Comparison of ENCODE assay signal across 8 cellular contexts in genomic region chr16:67719778-67720144, GRCh38. TPM values are rescaled to one million over a fixed set of nuclear protein-coding genes. Genes with fewer than 3 reads are reported as not detected.
DNase-seq lines count a peak whose midpoint lies in the region; ATAC-seq and TF ChIP-seq lines count a peak whose summit lies in the region.

No MANE protein-coding gene starts in this region.

- H3K27me3 ChIP-seq in gastrocnemius medialis = no peaks in the 10 kb centered on the region

- ATAC-seq in HG03097 (IDR thresholded peaks at IDR 0.05; ENCODE audit: low FRiP score, unreplicated experiment) (peak; percentile 9), gastrocnemius medialis (peak; percentile 85 to 92)

- peak; percentile 5 to 35 for DNase-seq in NOMO-1 (lab: John Stamatoyannopoulos, UW; ENCODE audit: unreplicated experiment in 2 of 2)
- DNase-seq in NOMO-1 treated with dmso at 0.1 percent for 144 hours (lab: John Stamatoyannopoulos, UW; ENCODE audit: unreplicated experiment) = no peak
- peak; percentile 15 for DNase-seq in SK-N-DZ (ENCODE audit: low spot score)
- peak in 52 of 61 donors; percentile 5 to 84 (median 34) for DNase-seq in caudate nucleus (lab: John Stamatoyannopoulos, UW)
- peak; percentile 46 for DNase-seq in iPS-NIHi11 (ENCODE audit: low spot score)
- DNase-seq in gastrocnemius medialis = peak; percentile 59 to 62
- no peak for DNase-seq in NAMALWA (ENCODE audit: low spot score)

- TF ChIP-seq CTCF in gastrocnemius medialis (IDR thresholded peaks at IDR 0.05 in 4 of 5, conservative IDR thresholded peaks at IDR 0.05 in 1 of 5) = no peak

- peak overlapping the region; percentile 94 for H3K27ac ChIP-seq in caudate nucleus (ENCODE audit: low read depth, low read length)
- peak overlapping the region; percentile 90 to 97 (median 93) for H3K27ac ChIP-seq in gastrocnemius medialis

- peaks cover 16 to 28% of the 10 kb centered on the region in 2 donors for H3K4me1 ChIP-seq in gastrocnemius medialis

- intact Hi-C loops in gastrocnemius medialis (cut with DNase I; ENCODE audit: low total_unique reads) = loop anchor here (2.0 to 5.0 kb wide), 2 partner anchors 47 to 53 kb away; no protein-coding TSS in a partner anchor

- in situ Hi-C loops in gastrocnemius medialis (cut with MboI; ENCODE audit: low sequenced_read_pairs in 4 of 4) = no loop called here

- TF ChIP-seq POLR2A in gastrocnemius medialis (IDR thresholded peaks at IDR 0.05) = no peak

- H3K9me3 ChIP-seq in gastrocnemius medialis = no peaks in the 10 kb centered on the region

- H3K36me3 ChIP-seq in gastrocnemius medialis = peaks cover 0 to 3% of the 10 kb centered on the region in 2 donors

- H3K4me3 ChIP-seq in gastrocnemius medialis = peak overlapping the region; percentile 77 to 96 (median 88)

RNA-seq across cellular contexts. Expression of gene GFOD2, which starts 0.6 kb away (rescaled TPM):
- polyA plus RNA-seq in SK-N-DZ (2014; cell fraction: cytosol; rRNA removed) = 45.0 and 49.9 TPM in 2 replicates
- polyA plus RNA-seq in SK-N-DZ (2014; cell fraction: nucleus; rRNA removed) = 22.2 and 26.0 TPM in 2 replicates
- total RNA-seq in gastrocnemius medialis = 10 to 100 TPM in 3 of 4 donors, 1 to 10 TPM in 1; 8.9 to 15.4 (median 11.6) TPM

RNA-seq across cellular contexts. Expression of gene C16orf86, which starts 53.1 kb away (rescaled TPM):
- polyA plus RNA-seq in SK-N-DZ (2014; cell fraction: cytosol; rRNA removed) = 5.7 and 5.9 TPM in 2 replicates
- 17.9 and 19.9 TPM in 2 replicates for polyA plus RNA-seq in SK-N-DZ (2014; cell fraction: nucleus; rRNA removed)
- 1 to 10 TPM; 5.1 to 8.5 (median 7.3) TPM for total RNA-seq in gastrocnemius medialis

RNA-seq across cellular contexts. Expression of gene ENKD1, which starts 53.2 kb away (rescaled TPM):
- 29.0 and 31.4 TPM in 2 replicates for polyA plus RNA-seq in SK-N-DZ (2014; cell fraction: cytosol; rRNA removed)
- 51.5 and 82.6 TPM in 2 replicates for polyA plus RNA-seq in SK-N-DZ (2014; cell fraction: nucleus; rRNA removed)
- total RNA-seq in gastrocnemius medialis = 10 to 100 TPM in 3 of 4 donors, 1 to 10 TPM in 1; 8.1 to 14.2 (median 11.2) TPM

RNA-seq across cellular contexts. Expression of gene PARD6A, which starts 59.0 kb away (rescaled TPM):
- 14.3 and 17.2 TPM in 2 replicates for polyA plus RNA-seq in SK-N-DZ (2014; cell fraction: cytosol; rRNA removed)
- polyA plus RNA-seq in SK-N-DZ (2014; cell fraction: nucleus; rRNA removed) = 9.7 and 9.8 TPM in 2 replicates
- total RNA-seq in gastrocnemius medialis = 10 to 100 TPM in 3 of 4 donors, 1 to 10 TPM in 1; 2.7 to 17.3 (median 12.5) TPM

RNA-seq across cellular contexts. Expression of gene ACD, which starts 59.7 kb away (rescaled TPM):
- 78.8 and 84.8 TPM in 2 replicates for polyA plus RNA-seq in SK-N-DZ (2014; cell fraction: cytosol; rRNA removed)
- polyA plus RNA-seq in SK-N-DZ (2014; cell fraction: nucleus; rRNA removed) = 168 and 203 TPM in 2 replicates
- 10 to 100 TPM in 3 of 4 donors, 1 to 10 TPM in 1; 9.9 to 12.8 (median 11.1) TPM for total RNA-seq in gastrocnemius medialis

Comparison
In these comparisons a context has a peak if more than half of its experiments do, and no peak if none do; other contexts are left out.
1. DNase-seq: peak in NOMO-1 (2 of 2), SK-N-DZ (single experiment), caudate nucleus (52 of 61), iPS-NIHi11 (single experiment) and gastrocnemius medialis (2 of 2); none in NOMO-1 treated with dmso at 0.1 percent for 144 hours (single experiment) and NAMALWA (single experiment).